16 cellular contexts compared by ENCODE assay signal in genomic region chr7:47474211-47474936, GRCh38.
DNase-seq lines count a peak whose midpoint lies in the region; ATAC-seq, FAIRE-seq and TF ChIP-seq lines count a peak whose summit lies in the region.
"Had no signal": no experiment of that assay in that cellular context is flagged by ENCODE, and none has a peak within 500 bp of the region (broad histone marks: within the 10 kb centered on the region; RNA-seq: fewer than 3 reads in every experiment).

No MANE protein-coding gene starts in this region.

- no peaks in the 10 kb centered on the region for H3K4me1 Mint-ChIP-seq in CD4-positive, alpha-beta memory T cell
- no peaks in the 10 kb centered on the region for H3K4me1 Mint-ChIP-seq in activated T-cell treated with anti-CD3 and anti-CD28 coated beads, Interleukin-2, amount 50 U/mL, for 4 hours (ENCODE audit: low read depth)

- no peak for TF ChIP-seq CTCF in C4-2B (conservative IDR thresholded peaks at IDR 0.05)
- TF ChIP-seq CTCF in Peyer's patch (IDR thresholded peaks at IDR 0.05), result no peak

- CTCF ChIA-PET in CD4-positive, alpha-beta memory T cell (lab: Charles Lee; ENCODE audit: partially characterized antibody), result no interaction called here

- no peaks in the 10 kb centered on the region for H3K9me3 Mint-ChIP-seq in CD4-positive, alpha-beta memory T cell
- no peaks in the 10 kb centered on the region for H3K9me3 Mint-ChIP-seq in activated T-cell treated with anti-CD3 and anti-CD28 coated beads, Interleukin-2, amount 50 U/mL, for 4 hours
- H3K9me3 Mint-ChIP-seq: activated B cell treated with CpG ODN at 0.5 μM for 24 hours had no signal

- H3K36me3 ChIP-seq in Peyer's patch (no peaks in the 10 kb centered on the region), skeletal muscle tissue (ENCODE audit: control insufficient read depth in 3 of 3, insufficient read depth in 3 of 3, low read length in 3 of 3) (no peaks in the 10 kb centered on the region)
- no peaks in the 10 kb centered on the region for H3K36me3 ChIP-seq in CD4-positive, alpha-beta memory T cell (ENCODE audit: insufficient read depth, low read length)
- H3K36me3 ChIP-seq: BE2C, gastroesophageal sphincter, vagina had no signal

- H3K27ac Mint-ChIP-seq in CD4-positive, alpha-beta memory T cell, result no peak overlapping the region
- H3K27ac Mint-ChIP-seq: activated B cell treated with CpG ODN at 0.5 μM for 24 hours had no signal

- H3K4me1 ChIP-seq in Peyer's patch (peaks cover 7 to 58% (median 14%) of the 10 kb centered on the region in 4 donors), skeletal muscle tissue (ENCODE audit: control insufficient read depth in 3 of 3, insufficient read depth in 3 of 3, low read length in 3 of 3) (peaks cover 16 to 62% (median 51%) of the 10 kb centered on the region in 3 donors)
- no peaks in the 10 kb centered on the region for H3K4me1 ChIP-seq in CD4-positive, alpha-beta memory T cell (ENCODE audit: insufficient read depth, low read length)
- H3K4me1 ChIP-seq: BE2C had no signal

- ATAC-seq in GM19452 (IDR thresholded peaks at IDR 0.05; ENCODE audit: unreplicated experiment), result no peak
- ATAC-seq in HG02970 (IDR thresholded peaks at IDR 0.05; ENCODE audit: low FRiP score, unreplicated experiment), result no peak
- ATAC-seq in activated T-cell treated with anti-CD3 and anti-CD28 coated beads, Interleukin-2, amount 50 U/mL, for 4 hours, result no peak

- H3K4me3 Mint-ChIP-seq in CD4-positive, alpha-beta memory T cell, result no peak overlapping the region
- H3K4me3 Mint-ChIP-seq in activated T-cell treated with anti-CD3 and anti-CD28 coated beads, Interleukin-2, amount 50 U/mL, for 4 hours, result no peak overlapping the region
- H3K4me3 Mint-ChIP-seq: activated B cell treated with CpG ODN at 0.5 μM for 24 hours had no signal

- no peak for TF ChIP-seq POLR2A in Peyer's patch (IDR thresholded peaks at IDR 0.05)

- peak overlapping the region in 2 of 3 donors; percentile 52 to 74 for H3K9ac ChIP-seq in skeletal muscle tissue (ENCODE audit: low read depth in 1 of 3, low read length in 3 of 3)

- H3K27me3 ChIP-seq in Peyer's patch (no peaks in the 10 kb centered on the region), skeletal muscle tissue (ENCODE audit: control insufficient read depth in 3 of 3, insufficient read depth in 3 of 3, low read length in 3 of 3) (no peaks in the 10 kb centered on the region)
- no peaks in the 10 kb centered on the region for H3K27me3 ChIP-seq in CD4-positive, alpha-beta memory T cell (ENCODE audit: insufficient read depth, low read length)
- H3K27me3 ChIP-seq: BE2C, gastroesophageal sphincter, vagina had no signal

- no peak for DNase-seq in Peyer's patch
- DNase-seq in CD4-positive, alpha-beta memory T cell, result no peak
- DNase-seq in activated T-cell treated with anti-CD3 and anti-CD28 coated beads, Interleukin-2, amount 50 U/mL, for 4 hours, result no peak
- DNase-seq: effector CD8-positive, alpha-beta T cell; NCI-H2081 treated with DMSO at 0.1 percent for 48 hours had no signal

- H3K27ac ChIP-seq in C4-2B (peak overlapping the region; percentile 4), Peyer's patch (peak overlapping the region; percentile 53 to 90 (median 80)), skeletal muscle tissue (ENCODE audit: low read depth, low read length) (peak overlapping the region; percentile 87)
- H3K27ac ChIP-seq in CD4-positive, alpha-beta memory T cell (ENCODE audit: low read depth, low read length), result no peak overlapping the region
- H3K27ac ChIP-seq: HL-60, SK-N-MC, vagina had no signal

- H3K9me3 ChIP-seq in Peyer's patch (no peaks in the 10 kb centered on the region), skeletal muscle tissue (ENCODE audit: control insufficient read depth in 3 of 3, low read length in 3 of 3) (no peaks in the 10 kb centered on the region)
- no peaks in the 10 kb centered on the region for H3K9me3 ChIP-seq in CD4-positive, alpha-beta memory T cell (ENCODE audit: control insufficient read depth in 1 of 2, low read length in 2 of 2)
- H3K9me3 ChIP-seq: BE2C, gastroesophageal sphincter, vagina had no signal

- no peak overlapping the region for H3K4me3 ChIP-seq in Peyer's patch
- peak overlapping the region in 2 of 3 donors; percentile 6 to 60 for H3K4me3 ChIP-seq in skeletal muscle tissue (ENCODE audit: low read length in 3 of 3)
- H3K4me3 ChIP-seq in CD4-positive, alpha-beta memory T cell (ENCODE audit: low read length in 2 of 2), result no peak overlapping the region
- H3K4me3 ChIP-seq: gastroesophageal sphincter, SK-N-MC, vagina had no signal

- FAIRE-seq in islet of Langerhans (lab: Jason Lieb, UNC), result peak; percentile 55

- peaks cover 0 to 2% of the 10 kb centered on the region in 2 donors for H3K27me3 Mint-ChIP-seq in CD4-positive, alpha-beta memory T cell
- no peaks in the 10 kb centered on the region for H3K27me3 Mint-ChIP-seq in activated T-cell treated with anti-CD3 and anti-CD28 coated beads, Interleukin-2, amount 50 U/mL, for 4 hours (ENCODE audit: low read depth)
- H3K27me3 Mint-ChIP-seq: activated B cell treated with CpG ODN at 0.5 μM for 24 hours had no signal

- POLR2A ChIA-PET in CD4-positive, alpha-beta memory T cell (lab: Charles Lee; ENCODE audit: partially characterized antibody), result no interaction called here

- no peaks in the 10 kb centered on the region for H3K36me3 Mint-ChIP-seq in CD4-positive, alpha-beta memory T cell
- H3K36me3 Mint-ChIP-seq in activated T-cell treated with anti-CD3 and anti-CD28 coated beads, Interleukin-2, amount 50 U/mL, for 4 hours (ENCODE audit: insufficient read depth), result no peaks in the 10 kb centered on the region

- intact Hi-C loops in CD4-positive, alpha-beta memory T cell (cut with micrococcal nuclease), result no loop called here

Comparison
In these comparisons a context has a peak if more than half of its experiments do, and no peak if none do; other contexts are left out.
1. H3K4me3 ChIP-seq: peak in skeletal muscle tissue (2 of 3); none in Peyer's patch (0 of 4) and CD4-positive, alpha-beta memory T cell (0 of 2).